In genomic region chr1:202589190-202589680, GRCh38 we compare ENCODE assay signal across 9 cellular contexts.
DNase-seq lines count a peak whose midpoint lies in the region; ATAC-seq and TF ChIP-seq lines count a peak whose summit lies in the region.
"Had no signal": no experiment of that assay in that cellular context is flagged by ENCODE, and none has a peak within 500 bp of the region (broad histone marks: within the 10 kb centered on the region; RNA-seq: fewer than 3 reads in every experiment).

No MANE protein-coding gene starts in this region.

- H3K27ac ChIP-seq in RWPE2 (ENCODE audit: poor library complexity, severe bottlenecking) (peak overlapping the region; percentile 94), gastroesophageal sphincter (peak overlapping the region; percentile 83 to 90 (median 85))

- WGBS in gastroesophageal sphincter (ENCODE audit: low coverage in 1 of 2), 2 donors, result 0 to 20% methylated on average over 2 to 4 of the region's 6 CpGs

- no peaks in the 10 kb centered on the region for H3K9me3 ChIP-seq in RWPE2 (ENCODE audit: severe bottlenecking)
- H3K9me3 ChIP-seq in gastroesophageal sphincter, result no peaks in the 10 kb centered on the region

- DNase-seq in Calu3 (peak; percentile 80), RWPE2 (ENCODE audit: low spot score) (peak; percentile 95), progenitor cell of endocrine pancreas (ENCODE audit: low spot score, unreplicated experiment) (no peak), natural killer cell (no peak), NCI-H345 (lab: John Stamatoyannopoulos, UW) (no peak)

- no peak for TF ChIP-seq CTCF in Calu3 (IDR thresholded peaks at IDR 0.05; ENCODE audit: unreplicated experiment)
- peak; percentile 18 for TF ChIP-seq CTCF in RWPE2 (IDR thresholded peaks at IDR 0.05; ENCODE audit: poor library complexity, severe bottlenecking)
- TF ChIP-seq CTCF in gastroesophageal sphincter (IDR thresholded peaks at IDR 0.05), result peak in 3 of 4 experiments; percentile 31 to 45 (median 37)
- no peak for TF ChIP-seq CTCF in progenitor cell of endocrine pancreas (IDR thresholded peaks at IDR 0.05; ENCODE audit: unreplicated experiment)
- TF ChIP-seq CTCF in natural killer cell (IDR thresholded peaks at IDR 0.05), result no peak

- no peak for TF ChIP-seq EP300 in gastroesophageal sphincter (IDR thresholded peaks at IDR 0.05)

- ATAC-seq in RWPE2 (ENCODE audit: low read depth), result peak; percentile 80
- peak; percentile 96 for ATAC-seq in gastroesophageal sphincter
- no peak for ATAC-seq in natural killer cell
- no peak for ATAC-seq in HG02588 (IDR thresholded peaks at IDR 0.05; ENCODE audit: unreplicated experiment)
- ATAC-seq in HG02852 (IDR thresholded peaks at IDR 0.05; ENCODE audit: unreplicated experiment), result no peak

- peaks cover 76% of the 10 kb centered on the region for H3K4me1 Mint-ChIP-seq in Calu3 (ENCODE audit: low read depth, unreplicated experiment)
- peaks cover 28% of the 10 kb centered on the region for H3K4me1 Mint-ChIP-seq in progenitor cell of endocrine pancreas (ENCODE audit: low read depth)
- peaks cover 7 to 17% of the 10 kb centered on the region in 2 donors for H3K4me1 Mint-ChIP-seq in natural killer cell

- no TSS peak for BruUV-seq in Calu3 (replicated peaks; lab: Mats Ljungman, UMichigan)

- no peak for TF ChIP-seq POLR2A in gastroesophageal sphincter (IDR thresholded peaks at IDR 0.05)

- H3K27me3 ChIP-seq in RWPE2 (ENCODE audit: insufficient read depth, poor library complexity, severe bottlenecking) (no peaks in the 10 kb centered on the region), gastroesophageal sphincter (no peaks in the 10 kb centered on the region)

- H3K4me3 ChIP-seq in RWPE2 (ENCODE audit: severe bottlenecking) (no peak overlapping the region), gastroesophageal sphincter (no peak overlapping the region)

- H3K36me3 ChIP-seq in RWPE2 (ENCODE audit: low read depth) (no peaks in the 10 kb centered on the region), gastroesophageal sphincter (peaks cover 0 to 33% of the 10 kb centered on the region in 2 donors)

- H3K36me3 Mint-ChIP-seq in Calu3 (ENCODE audit: insufficient read depth, unreplicated experiment) (no peaks in the 10 kb centered on the region), progenitor cell of endocrine pancreas (ENCODE audit: insufficient read depth) (peaks cover 1% of the 10 kb centered on the region), natural killer cell (no peaks in the 10 kb centered on the region)

- intact Hi-C loops in Calu3 (cut with micrococcal nuclease; ENCODE audit: unreplicated experiment), result no loop called here
- intact Hi-C loops in natural killer cell (cut with micrococcal nuclease), result no loop called here

- H3K4me1 ChIP-seq in RWPE2 (ENCODE audit: insufficient read depth, poor library complexity, severe bottlenecking), result peaks cover 72% of the 10 kb centered on the region
- peaks cover 16 to 92% (median 47%) of the 10 kb centered on the region in 3 donors for H3K4me1 ChIP-seq in gastroesophageal sphincter

- H3K4me3 Mint-ChIP-seq in Calu3 (ENCODE audit: low read depth, unreplicated experiment) (no peak overlapping the region), progenitor cell of endocrine pancreas (ENCODE audit: low read depth) (no peak overlapping the region), natural killer cell (no peak overlapping the region)
- H3K4me3 Mint-ChIP-seq: T-helper 1 cell treated with Interleukin-12 subunit alpha and Interleukin-12 subunit beta and Interleukin-4 antibody, amounts not matched to agents 30 μg/mL and 1 μg/mL, for 36 hours had no signal

- H3K9me3 Mint-ChIP-seq in Calu3 (ENCODE audit: low read depth, unreplicated experiment) (no peaks in the 10 kb centered on the region), progenitor cell of endocrine pancreas (ENCODE audit: low read depth) (no peaks in the 10 kb centered on the region), natural killer cell (no peaks in the 10 kb centered on the region)
- H3K9me3 Mint-ChIP-seq: T-helper 1 cell treated with Interleukin-12 subunit alpha and Interleukin-12 subunit beta and Interleukin-4 antibody, amounts not matched to agents 30 μg/mL and 1 μg/mL, for 36 hours had no signal

- H3K27ac Mint-ChIP-seq in Calu3 (ENCODE audit: unreplicated experiment), result peak overlapping the region; percentile 67
- peak overlapping the region; percentile 87 for H3K27ac Mint-ChIP-seq in progenitor cell of endocrine pancreas
- H3K27ac Mint-ChIP-seq in natural killer cell, result no peak overlapping the region
- H3K27ac Mint-ChIP-seq: T-helper 1 cell treated with Interleukin-12 subunit alpha and Interleukin-12 subunit beta and Interleukin-4 antibody, amounts not matched to agents 30 μg/mL and 1 μg/mL, for 36 hours had no signal

- CTCF ChIA-PET in Calu3 (lab: Charles Lee), result interaction anchor here (0.8 to 1.5 kb wide), 5 partner anchors 11 to 124 kb away, joined by 3 to 5 read pairs (median 3); no protein-coding TSS in a partner anchor

- H3K27me3 Mint-ChIP-seq in Calu3 (ENCODE audit: unreplicated experiment) (no peaks in the 10 kb centered on the region), progenitor cell of endocrine pancreas (no peaks in the 10 kb centered on the region), natural killer cell (ENCODE audit: low read depth in 2 of 2) (no peaks in the 10 kb centered on the region)

Comparison
In these comparisons a context has a peak if more than half of its experiments do, and no peak if none do; other contexts are left out.
1. DNase-seq: peak in Calu3 (single experiment) and RWPE2 (single experiment); none in progenitor cell of endocrine pancreas (single experiment), natural killer cell (single experiment) and NCI-H345 (single experiment).
2. H3K27ac Mint-ChIP-seq: peak in Calu3 (single experiment) and progenitor cell of endocrine pancreas (single experiment); none in natural killer cell (0 of 2).
3. CTCF ChIP-seq: peak in RWPE2 (single experiment) and gastroesophageal sphincter (3 of 4); none in Calu3 (single experiment), progenitor cell of endocrine pancreas (single experiment) and natural killer cell (single experiment).
4. ATAC-seq: peak in RWPE2 (single experiment) and gastroesophageal sphincter (single experiment); none in natural killer cell (0 of 3), HG02588 (single experiment) and HG02852 (single experiment).